Comparison of ENCODE assay signal across 7 cellular contexts in the genomic region with DNA sequence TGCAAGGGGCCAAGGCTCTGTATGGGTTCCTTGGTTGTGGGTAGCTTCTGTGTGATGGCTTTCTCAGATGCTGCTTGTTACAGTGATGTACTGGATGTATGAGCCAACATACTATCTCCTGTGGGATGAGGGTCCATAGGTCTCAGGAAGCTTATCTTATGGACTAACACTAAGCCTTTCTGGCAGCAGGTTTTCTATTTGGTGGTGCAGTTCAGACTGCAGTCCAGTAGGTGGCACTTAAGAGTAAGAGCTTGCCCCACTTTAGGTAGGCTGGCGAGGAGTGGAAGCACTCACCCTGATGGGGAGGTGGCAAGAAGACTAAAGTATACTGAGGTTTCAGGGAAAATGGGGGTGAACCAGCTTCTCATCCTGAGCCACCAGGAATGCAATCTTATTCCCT.
A peak's percentile ranks its signal among the peaks of the same experiment; 100 is the strongest.
DNase-seq lines count a peak whose midpoint lies in the region; ATAC-seq lines count a peak whose summit lies in the region.

No MANE protein-coding gene starts in this region.

- H3K27me3 ChIP-seq in MG63 = no peaks in the 10 kb centered on the region

- H3K4me1 Mint-ChIP-seq in activated CD4-positive, alpha-beta memory T cell treated with anti-CD3 and anti-CD28 coated beads, Interleukin-2, amount 10 ng/mL, durations not matched to agents 7 days and 5 days = peaks cover 7% of the 10 kb centered on the region

- CTCF ChIA-PET in activated CD4-positive, alpha-beta memory T cell treated with anti-CD3 and anti-CD28 coated beads, Interleukin-2, amount 10 ng/mL, durations not matched to agents 7 days and 5 days (lab: Charles Lee) = interaction anchor here (1.2 to 1.5 kb wide), 4 partner anchors 15 to 1568 kb away, joined by 3 to 8 read pairs (median 5); no protein-coding TSS in a partner anchor

- POLR2A ChIA-PET in activated CD4-positive, alpha-beta memory T cell treated with anti-CD3 and anti-CD28 coated beads, Interleukin-2, amount 10 ng/mL, durations not matched to agents 7 days and 5 days (lab: Charles Lee) = no interaction called here

- no peak overlapping the region for H3K4me3 ChIP-seq in MG63

- ATAC-seq in GM21390 (IDR thresholded peaks at IDR 0.05; ENCODE audit: unreplicated experiment) = peak; percentile 68

- H3K9me3 ChIP-seq in MG63 = no peaks in the 10 kb centered on the region

- H3K4me3 Mint-ChIP-seq in activated CD4-positive, alpha-beta memory T cell treated with anti-CD3 and anti-CD28 coated beads, Interleukin-2, amount 10 ng/mL, durations not matched to agents 7 days and 5 days = no peak overlapping the region

- H3K36me3 Mint-ChIP-seq in activated CD4-positive, alpha-beta memory T cell treated with anti-CD3 and anti-CD28 coated beads, Interleukin-2, amount 10 ng/mL, durations not matched to agents 7 days and 5 days (ENCODE audit: low read depth) = no peaks in the 10 kb centered on the region

- H3K27me3 Mint-ChIP-seq in activated CD4-positive, alpha-beta memory T cell treated with anti-CD3 and anti-CD28 coated beads, Interleukin-2, amount 10 ng/mL, durations not matched to agents 7 days and 5 days = no peaks in the 10 kb centered on the region

- DNase-seq in GM03348 (ENCODE audit: low spot score) (peak; percentile 9), MG63 (peak; percentile 2), globus pallidus (ENCODE audit: low spot score) (peak; percentile 2), NCI-H345 treated with DMSO at 0.1 percent for 48 hours (lab: John Stamatoyannopoulos, UW; ENCODE audit: unreplicated experiment) (no peak)
- peak; percentile 35 for DNase-seq in activated CD4-positive, alpha-beta memory T cell treated with anti-CD3 and anti-CD28 coated beads, Interleukin-2, amount 10 ng/mL, durations not matched to agents 7 days and 5 days
- peak; percentile 16 for DNase-seq in stimulated activated CD4-positive, alpha-beta T cell treated with anti-CD3 and anti-CD28 coated beads, Interleukin-1b, Interleukin-23, amount 100 ng/mL, for 48 hours

- H3K9me3 Mint-ChIP-seq in activated CD4-positive, alpha-beta memory T cell treated with anti-CD3 and anti-CD28 coated beads, Interleukin-2, amount 10 ng/mL, durations not matched to agents 7 days and 5 days = no peaks in the 10 kb centered on the region

- H3K36me3 ChIP-seq in MG63 = no peaks in the 10 kb centered on the region

- H3K27ac Mint-ChIP-seq in activated CD4-positive, alpha-beta memory T cell treated with anti-CD3 and anti-CD28 coated beads, Interleukin-2, amount 10 ng/mL, durations not matched to agents 7 days and 5 days = no peak overlapping the region
